Comparison of ENCODE assay signal across 25 cellular contexts in genomic region chr7:5750026-5750425, GRCh38. TPM values are rescaled to one million over a fixed set of nuclear protein-coding genes. Genes with fewer than 3 reads are reported as not detected.
DNase-seq lines count a peak whose midpoint lies in the region; ATAC-seq and TF ChIP-seq lines count a peak whose summit lies in the region.
"Had no signal": no experiment of that assay in that cellular context is flagged by ENCODE, and none has a peak within 500 bp of the region (broad histone marks: within the 10 kb centered on the region; RNA-seq: fewer than 3 reads in every experiment).

No MANE protein-coding gene starts in this region.

- H3K4me1 ChIP-seq in foreskin keratinocyte (no peaks in the 10 kb centered on the region), A673 (ENCODE audit: insufficient read depth, low read length, poor library complexity, severe bottlenecking) (peaks cover 2% of the 10 kb centered on the region)

- TF ChIP-seq CTCF in nephron (IDR thresholded peaks at IDR 0.05; ENCODE audit: unreplicated experiment in 3 of 3) (no peak), foreskin keratinocyte (conservative IDR thresholded peaks at IDR 0.05) (no peak), A673 (conservative IDR thresholded peaks at IDR 0.05; ENCODE audit: low read depth, low read length) (no peak)

- H3K4me1 Mint-ChIP-seq in nephron, result peaks cover 13% of the 10 kb centered on the region

- H3K9me3 ChIP-seq in A673 (ENCODE audit: low read depth, low read length, poor library complexity, severe bottlenecking), result no peaks in the 10 kb centered on the region
- H3K9me3 ChIP-seq: prostate gland had no signal

- ATAC-seq in foreskin keratinocyte, result no peak
- ATAC-seq: natural killer cell treated with Interleukin-12 subunit alpha and Interleukin-12 subunit beta and Interleukin-15 and Interleukin-18, amount 100 ng/mL, for 72 hours; Right ventricle myocardium inferior had no signal

- peak overlapping the region; percentile 57 to 83 (median 74) for H3K27ac Mint-ChIP-seq in nephron
- H3K27ac Mint-ChIP-seq: CD8-positive, alpha-beta memory T cell; natural killer cell treated with Interleukin-12 subunit alpha and Interleukin-12 subunit beta and Interleukin-15 and Interleukin-18, amount 100 ng/mL, for 72 hours had no signal

- H3K4me3 Mint-ChIP-seq in nephron, result no peak overlapping the region
- H3K4me3 Mint-ChIP-seq: CD8-positive, alpha-beta memory T cell; natural killer cell treated with Interleukin-12 subunit alpha and Interleukin-12 subunit beta and Interleukin-15 and Interleukin-18, amount 100 ng/mL, for 72 hours had no signal

- no TSS peak for BruUV-seq in A673 (replicated peaks; lab: Mats Ljungman, UMichigan)

- CTCF ChIA-PET in A673 (lab: Charles Lee), result no interaction called here

- H3K36me3 ChIP-seq in A673 (ENCODE audit: insufficient read depth, low read length, poor library complexity, severe bottlenecking), result peaks cover 36% of the 10 kb centered on the region
- H3K36me3 ChIP-seq: prostate gland had no signal

- H3K27me3 ChIP-seq in foreskin keratinocyte, result no peaks in the 10 kb centered on the region
- H3K27me3 ChIP-seq in A673 (replicated peaks; ENCODE audit: insufficient read depth, low read depth, low read length, poor library complexity), result no peaks in the 10 kb centered on the region
- H3K27me3 ChIP-seq: spleen had no signal

- H3K27me3 Mint-ChIP-seq in nephron (ENCODE audit: low read depth), result no peaks in the 10 kb centered on the region
- H3K27me3 Mint-ChIP-seq: natural killer cell treated with Interleukin-12 subunit alpha and Interleukin-12 subunit beta and Interleukin-15 and Interleukin-18, amount 100 ng/mL, for 72 hours had no signal

- POLR2A ChIA-PET in A673 (lab: Charles Lee; ENCODE audit: low non-redundant PET), result no interaction called here

- H3K36me3 Mint-ChIP-seq in nephron (ENCODE audit: low read depth), result peaks cover 59% of the 10 kb centered on the region

- peak; percentile 9 for DNase-seq in Ammon's horn (ENCODE audit: low spot score)
- DNase-seq in NCI-H446 treated with DMSO at 0.1 percent for 48 hours (lab: John Stamatoyannopoulos, UW), result peak; percentile 18
- peak; percentile 12 for DNase-seq in dermis blood vessel endothelial cell
- no peak for DNase-seq in cerebellar nuclear complex (lab: John Stamatoyannopoulos, UW)
- no peak for DNase-seq in foreskin keratinocyte
- no peak for DNase-seq in activated CD4-positive, alpha-beta T cell treated with anti-CD3 and anti-CD28 coated beads, Interleukin-2, amount 50 U/mL, for 48 hours
- no peak for DNase-seq in A673 (ENCODE audit: low spot score)
- DNase-seq: activated CD4-positive, alpha-beta T cell treated with anti-CD3 and anti-CD28 coated beads, Interleukin-2, amount 50 U/mL, for 1 hour; activated gamma-delta T cell treated with Interleukin-2 at 50 U/mL for 16 hours; amniotic stem cell; CD8-positive, alpha-beta memory T cell; central memory CD4-positive, alpha-beta T cell; DMS79 treated with DMSO at 0.1 percent for 48 hours; effector CD4-positive, alpha-beta T cell; hypothalamus; mammary epithelial cell; NCI-H1105 treated with DMSO at 0.1 percent for 48 hours; NCI-H2081 treated with DMSO at 0.1 percent for 48 hours; spleen; T-helper 1 cell had no signal

- no peak overlapping the region for H3K27ac ChIP-seq in foreskin keratinocyte
- H3K27ac ChIP-seq in A673 (ENCODE audit: low read depth, low read length, poor library complexity, severe bottlenecking), result no peak overlapping the region
- H3K27ac ChIP-seq: KMS-11, prostate gland, spleen had no signal

- H3K4me3 ChIP-seq in A673 (ENCODE audit: low read depth, low read length, poor library complexity, severe bottlenecking), result no peak overlapping the region
- H3K4me3 ChIP-seq: prostate gland, spleen had no signal

- peaks cover under 1% of the 10 kb centered on the region for H3K9me3 Mint-ChIP-seq in nephron
- H3K9me3 Mint-ChIP-seq: natural killer cell treated with Interleukin-12 subunit alpha and Interleukin-12 subunit beta and Interleukin-15 and Interleukin-18, amount 100 ng/mL, for 72 hours had no signal

- intact Hi-C loops in A673 (cut with micrococcal nuclease; ENCODE audit: unreplicated experiment), result no loop called here

RNA-seq across cellular contexts. Expression of gene RNF216, which starts 31.4 kb away (rescaled TPM):
- total RNA-seq in dermis blood vessel endothelial cell (40.7 and 42.5 TPM in 2 replicates), foreskin keratinocyte (20.4 and 22.4 TPM in 2 replicates), A673 (2021) (50.6 and 51.2 TPM in 2 replicates)
- 8.2 and 9.9 TPM in 2 replicates for polyA plus RNA-seq in foreskin keratinocyte

Comparison
In these comparisons a context has a peak if more than half of its experiments do, and no peak if none do; other contexts are left out.
1. DNase-seq: peak in Ammon's horn (single experiment), NCI-H446 treated with DMSO at 0.1 percent for 48 hours (single experiment) and dermis blood vessel endothelial cell (single experiment); none in cerebellar nuclear complex (0 of 2), foreskin keratinocyte (0 of 2), activated CD4-positive, alpha-beta T cell treated with anti-CD3 and anti-CD28 coated beads, Interleukin-2, amount 50 U/mL, for 48 hours (0 of 2) and A673 (single experiment).